In the genomic region with DNA sequence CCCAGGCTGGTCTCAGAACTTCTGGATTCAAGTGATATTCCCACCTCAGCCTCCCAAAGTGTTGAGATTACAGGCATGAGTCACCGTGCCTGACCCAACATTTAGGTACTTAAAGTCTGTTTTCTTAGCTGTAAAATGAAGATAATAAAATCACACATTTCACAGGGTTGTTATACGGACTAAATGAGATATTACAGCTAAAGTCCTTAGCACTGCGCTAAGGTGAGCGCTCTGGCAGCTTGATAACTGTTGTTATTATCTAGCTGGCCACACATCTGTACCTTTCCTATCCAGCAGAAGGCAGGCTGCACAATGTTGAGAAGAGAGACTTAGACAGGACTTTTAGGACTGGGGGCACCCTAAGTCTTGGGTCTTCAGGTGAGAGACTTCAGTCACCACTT, we compare ENCODE assay signal across 28 cellular contexts. TPM values are rescaled to one million over a fixed set of nuclear protein-coding genes. Genes with fewer than 3 reads are reported as not detected.
A peak's percentile ranks its signal among the peaks of the same experiment; 100 is the strongest.
DNase-seq lines count a peak whose midpoint lies in the region; ATAC-seq, FAIRE-seq and TF ChIP-seq lines count a peak whose summit lies in the region.
"Had no signal": no experiment of that assay in that cellular context is flagged by ENCODE, and none has a peak within 500 bp of the region (broad histone marks: within the 10 kb centered on the region; RNA-seq: fewer than 3 reads in every experiment).

No MANE protein-coding gene starts in this region.

- no peak for TF ChIP-seq CTCF in 22Rv1 (IDR thresholded peaks at IDR 0.05)
- no peak for TF ChIP-seq CTCF in HEK293 (tag by site-specific recombination; IDR thresholded peaks at IDR 0.05)
- no peak for TF ChIP-seq CTCF in body of pancreas (IDR thresholded peaks at IDR 0.05)
- no peak for TF ChIP-seq CTCF in osteoblast (IDR thresholded peaks at IDR 0.05; ENCODE audit: extremely low read depth, low read depth, low read length)
- TF ChIP-seq CTCF in sigmoid colon (IDR thresholded peaks at IDR 0.05): no peak

- H3K9me3 ChIP-seq in HEK293 (ENCODE audit: control insufficient read depth, insufficient read depth, low read depth, low read length) (no peaks in the 10 kb centered on the region), body of pancreas (no peaks in the 10 kb centered on the region), osteoblast (ENCODE audit: low read depth, low read length) (no peaks in the 10 kb centered on the region), sigmoid colon (no peaks in the 10 kb centered on the region)
- H3K9me3 ChIP-seq: A549, right atrium auricular region, thoracic aorta had no signal

- TF ChIP-seq EP300 in sigmoid colon (IDR thresholded peaks at IDR 0.05): no peak

- ATAC-seq in body of pancreas (no peak), HG03280 (IDR thresholded peaks at IDR 0.05; ENCODE audit: unreplicated experiment) (no peak)
- ATAC-seq: A549; activated CD8-positive, alpha-beta T cell treated with anti-CD3 and anti-CD28 coated beads for 36 hours had no signal

- H3K36me3 ChIP-seq in HEK293 (ENCODE audit: control insufficient read depth in 2 of 2, insufficient read depth in 1 of 2, low read length in 2 of 2): no peaks in the 10 kb centered on the region
- H3K36me3 ChIP-seq in body of pancreas (replicated peaks in 1 of 2; ENCODE audit: insufficient read depth in 1 of 2, low read depth in 2 of 2): no peaks in the 10 kb centered on the region
- H3K36me3 ChIP-seq in osteoblast (ENCODE audit: insufficient read depth, low read length): no peaks in the 10 kb centered on the region
- no peaks in the 10 kb centered on the region for H3K36me3 ChIP-seq in sigmoid colon
- H3K36me3 ChIP-seq: right atrium auricular region, thoracic aorta had no signal

- H3K4me3 ChIP-seq in HEK293 (ENCODE audit: low read depth, low read length) (no peak overlapping the region), body of pancreas (no peak overlapping the region), osteoblast (ENCODE audit: insufficient read depth, low read length) (no peak overlapping the region), sigmoid colon (no peak overlapping the region)
- H3K4me3 ChIP-seq: A549, right atrium auricular region, thoracic aorta had no signal

- no peak for TF ChIP-seq POLR2A in body of pancreas (IDR thresholded peaks at IDR 0.05)
- TF ChIP-seq POLR2A in sigmoid colon (IDR thresholded peaks at IDR 0.05): no peak

- H3K4me1 ChIP-seq in HEK293 (ENCODE audit: control insufficient read depth, insufficient read depth, low read length) (peaks cover 5% of the 10 kb centered on the region; the same call in 1 of the 2 replicates), body of pancreas (peaks cover 38% of the 10 kb centered on the region), osteoblast (ENCODE audit: insufficient read depth, low read length) (peaks cover 19% of the 10 kb centered on the region), sigmoid colon (no peaks in the 10 kb centered on the region)
- H3K4me1 ChIP-seq: right atrium auricular region had no signal

- H3K27ac ChIP-seq in 22Rv1 (peak overlapping the region; percentile 91), HEK293 (ENCODE audit: extremely low read depth, low read depth, low read length) (no peak overlapping the region; the same call in 1 of the 2 replicates), body of pancreas (peak overlapping the region in 3 of 4 donors; percentile 56 to 94 (median 60)), osteoblast (ENCODE audit: low read depth, low read length) (no peak overlapping the region), sigmoid colon (no peak overlapping the region)
- H3K27ac ChIP-seq: right atrium auricular region, thoracic aorta had no signal

- POLR2A ChIA-PET in HEK293 (lab: Yijun Ruan, JAX): interaction anchor here (1.0 kb wide), 1 partner anchor 60 kb away, joined by 4 read pairs; no protein-coding TSS in a partner anchor

- no peaks in the 10 kb centered on the region for H4K20me1 ChIP-seq in osteoblast (ENCODE audit: insufficient read depth, low read length)

- CTCF ChIA-PET in HEK293 (lab: Yijun Ruan, JAX): interaction anchor here (1.2 kb wide), 1 partner anchor 56 kb away, joined by 4 read pairs; no protein-coding TSS in a partner anchor

- H3K4me2 ChIP-seq in osteoblast (ENCODE audit: insufficient read depth, low read length): no peak overlapping the region
- H3K4me2 ChIP-seq: A549 had no signal

- H3K79me2 ChIP-seq in osteoblast (ENCODE audit: insufficient read depth, low read length): no peaks in the 10 kb centered on the region

- DNase-seq in body of pancreas: no peak
- peak; percentile 64 for DNase-seq in osteoblast (ENCODE audit: insufficient read length, low spot score, missing footprints)
- DNase-seq in sigmoid colon: no peak
- no peak for DNase-seq in urothelium cell line (ENCODE audit: low spot score)
- DNase-seq in mucosa of gallbladder (ENCODE audit: low spot score): no peak
- DNase-seq: activated CD4-positive, CD25-positive, alpha-beta regulatory T cell; activated CD8-positive, alpha-beta T cell treated with anti-CD3 and anti-CD28 coated beads for 36 hours; activated naive CD8-positive, alpha-beta T cell treated with anti-CD3 and anti-CD28 coated beads, Interleukin-2, amount 10 ng/mL, durations not matched to agents 7 days and 5 days; CD8-positive, alpha-beta memory T cell; DMS53; H7; kidney glomerular epithelial cell; naive B cell; NCI-H1092 treated with DMSO at 0.1 percent for 48 hours; NCI-H2029; NCI-H2227 treated with DMSO at 0.1 percent for 48 hours; NCI-H774; nucleus accumbens; stimulated activated CD4-positive, alpha-beta T cell treated with anti-CD3 and anti-CD28 coated beads, Interleukin-12 subunit alpha, Interleukin-12 subunit beta, amount 100 ng/mL, for 4 hours; stimulated activated CD4-positive, alpha-beta T cell treated with anti-CD3 and anti-CD28 coated beads, Interleukin-4, amount 100 ng/mL, for 4 hours; stimulated activated naive CD4-positive, alpha-beta T cell treated with Interleukin-2 at 50 U/mL for 16 hours; T-helper 9 cell had no signal

- no peak overlapping the region for H2AFZ ChIP-seq in osteoblast (ENCODE audit: low read length)

- 51 to 56% methylated on average over 4 of the region's 4 CpGs for WGBS in body of pancreas, 2 donors
- 17 to 64% methylated on average over 4 of the region's 4 CpGs for WGBS in sigmoid colon, 2 donors

- no peak for FAIRE-seq in urothelium cell line (lab: Jason Lieb, UNC)
- FAIRE-seq: A549 had no signal

- H3K27me3 ChIP-seq in body of pancreas (no peaks in the 10 kb centered on the region), osteoblast (ENCODE audit: insufficient read depth, low read length) (no peaks in the 10 kb centered on the region), sigmoid colon (peaks cover 0 to 5% (median 0%) of the 10 kb centered on the region in 3 donors)
- H3K27me3 ChIP-seq: right atrium auricular region had no signal

- intact Hi-C loops in body of pancreas (cut with DNase I): no loop called here
- intact Hi-C loops in sigmoid colon (cut with DNase I): loop anchor here (10.0 kb wide), 1 partner anchor 190 kb away; the partner anchor contains the start of gene MAP3K13

TF ChIP-seq in HEK293, 187 proteins besides CTCF, POLR2A, EP300 and RAD21 (continues in another document):
- TF ChIP-seq, protein P1, sequence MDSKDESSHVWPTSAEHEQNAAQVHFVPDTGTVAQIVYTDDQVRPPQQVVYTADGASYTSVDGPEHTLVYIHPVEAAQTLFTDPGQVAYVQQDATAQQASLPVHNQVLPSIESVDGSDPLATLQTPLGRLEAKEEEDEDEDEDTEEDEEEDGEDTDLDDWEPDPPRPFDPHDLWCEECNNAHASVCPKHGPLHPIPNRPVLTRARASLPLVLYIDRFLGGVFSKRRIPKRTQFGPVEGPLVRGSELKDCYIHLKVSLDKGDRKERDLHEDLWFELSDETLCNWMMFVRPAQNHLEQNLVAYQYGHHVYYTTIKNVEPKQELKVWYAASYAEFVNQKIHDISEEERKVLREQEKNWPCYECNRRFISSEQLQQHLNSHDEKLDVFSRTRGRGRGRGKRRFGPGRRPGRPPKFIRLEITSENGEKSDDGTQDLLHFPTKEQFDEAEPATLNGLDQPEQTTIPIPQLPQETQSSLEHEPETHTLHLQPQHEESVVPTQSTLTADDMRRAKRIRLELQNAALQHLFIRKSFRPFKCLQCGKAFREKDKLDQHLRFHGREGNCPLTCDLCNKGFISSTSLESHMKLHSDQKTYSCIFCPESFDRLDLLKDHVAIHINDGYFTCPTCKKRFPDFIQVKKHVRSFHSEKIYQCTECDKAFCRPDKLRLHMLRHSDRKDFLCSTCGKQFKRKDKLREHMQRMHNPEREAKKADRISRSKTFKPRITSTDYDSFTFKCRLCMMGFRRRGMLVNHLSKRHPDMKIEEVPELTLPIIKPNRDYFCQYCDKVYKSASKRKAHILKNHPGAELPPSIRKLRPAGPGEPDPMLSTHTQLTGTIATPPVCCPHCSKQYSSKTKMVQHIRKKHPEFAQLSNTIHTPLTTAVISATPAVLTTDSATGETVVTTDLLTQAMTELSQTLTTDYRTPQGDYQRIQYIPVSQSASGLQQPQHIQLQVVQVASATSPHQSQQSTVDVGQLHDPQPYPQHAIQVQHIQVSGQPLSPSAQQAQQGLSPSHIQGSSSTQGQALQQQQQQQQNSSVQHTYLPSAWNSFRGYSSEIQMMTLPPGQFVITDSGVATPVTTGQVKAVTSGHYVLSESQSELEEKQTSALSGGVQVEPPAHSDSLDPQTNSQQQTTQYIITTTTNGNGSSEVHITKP (tag by site-specific recombination; IDR thresholded peaks at IDR 0.05): no peak
- TF ChIP-seq GFI1B (tag by site-specific recombination; IDR thresholded peaks at IDR 0.05) (peak; percentile 86), IKZF3 (tag by site-specific recombination; IDR thresholded peaks at IDR 0.05) (0 out of 2 replicates have a peak, but pooled peaks have one; percentile 37)

RNA-seq across cellular contexts. Expression of gene LIPH, which starts 2.7 kb away (rescaled TPM):
- total RNA-seq in body of pancreas (10 to 100 TPM; 10.9 to 14.8 TPM), osteoblast (not detected in 2 replicates), sigmoid colon (under 1 TPM in 2 of 4 donors, not detected in 2; 0.14 to 0.36 TPM), mucosa of gallbladder (34.0 TPM)
- 10 to 100 TPM; 16.2 to 37.1 (median 34.7) TPM for polyA plus RNA-seq in sigmoid colon
- total RNA-seq: activated CD8-positive, alpha-beta T cell treated with anti-CD3 and anti-CD28 coated beads for 36 hours; activated naive CD8-positive, alpha-beta T cell treated with anti-CD3 and anti-CD28 coated beads, Interleukin-2, amount 10 ng/mL, durations not matched to agents 7 days and 5 days; CD8-positive, alpha-beta memory T cell had no signal
- polyA plus RNA-seq: CD8-positive, alpha-beta memory T cell had no signal

RNA-seq across cellular contexts. Expression of gene SENP2, which starts 31.0 kb away (rescaled TPM):
- total RNA-seq in body of pancreas: 1 to 10 TPM; 4.6 to 6.7 TPM
- total RNA-seq in osteoblast: 24.6 and 27.7 TPM in 2 replicates
- total RNA-seq in sigmoid colon: 10 to 100 TPM; 24.8 to 28.5 (median 26.7) TPM
- 10 to 100 TPM in 2 of 3 donors, 1 to 10 TPM in 1; 9.0 to 14.9 (median 11.1) TPM for polyA plus RNA-seq in sigmoid colon
- 35.3 TPM for total RNA-seq in mucosa of gallbladder

RNA-seq across cellular contexts. Expression of gene TMEM41A, which starts 56.3 kb away (rescaled TPM):
- total RNA-seq in body of pancreas: 1 to 10 TPM; 7.6 to 9.3 TPM
- 10.5 and 11.8 TPM in 2 replicates for total RNA-seq in osteoblast
- total RNA-seq in sigmoid colon: 1 to 10 TPM; 8.2 to 10.0 (median 9.1) TPM
- polyA plus RNA-seq in sigmoid colon: 10 to 100 TPM in 1 of 3 donors, 1 to 10 TPM in 2; 3.0 to 10.4 (median 3.7) TPM
- 16.6 TPM for total RNA-seq in mucosa of gallbladder

Comparison
In these comparisons a context has a peak if more than half of its experiments do, and no peak if none do; other contexts are left out.
1. H3K27ac ChIP-seq: peak in 22Rv1 (single experiment) and body of pancreas (3 of 4); none in HEK293 (single experiment), osteoblast (single experiment) and sigmoid colon (0 of 4).